ENCODE assay signal across 9 cellular contexts in genomic region chr13:20924758-20925394, GRCh38. TPM values are rescaled to one million over a fixed set of nuclear protein-coding genes. Genes with fewer than 3 reads are reported as not detected.
DNase-seq lines count a peak whose midpoint lies in the region; ATAC-seq and TF ChIP-seq lines count a peak whose summit lies in the region.
"Had no signal": no experiment of that assay in that cellular context is flagged by ENCODE, and none has a peak within 500 bp of the region (broad histone marks: within the 10 kb centered on the region; RNA-seq: fewer than 3 reads in every experiment).

No MANE protein-coding gene starts in this region.

- H2BK5ac ChIP-seq in trophoblast cell (ENCODE audit: low read depth, low read length, poor library complexity) = no peak overlapping the region

- no peaks in the 10 kb centered on the region for H3K79me1 ChIP-seq in trophoblast cell (ENCODE audit: low read length)

- H3K9me3 Mint-ChIP-seq in glutamatergic neuron (ENCODE audit: unreplicated experiment) = peaks cover 4% of the 10 kb centered on the region
- H3K9me3 Mint-ChIP-seq: activated naive CD4-positive, alpha-beta T cell treated with anti-CD3 and anti-CD28 coated beads, Interleukin-2, amount 50 U/mL, for 24 hours had no signal

- H2AK5ac ChIP-seq in trophoblast cell (ENCODE audit: low read length) = no peak overlapping the region

- no peak overlapping the region for H2BK120ac ChIP-seq in trophoblast cell (ENCODE audit: insufficient read depth, low read length, poor library complexity)

- in situ Hi-C loops in SK-MEL-5 (cut with HindIII; ENCODE audit: low pct_unique_long_range_greater_than_20kb, low sequenced_read_pairs) = no loop called here

- TF ChIP-seq CTCF in glutamatergic neuron (IDR thresholded peaks at IDR 0.05; ENCODE audit: partially characterized antibody, unreplicated experiment) = peak; percentile 68
- peak; percentile 76 for TF ChIP-seq CTCF in upper lobe of right lung (IDR thresholded peaks at IDR 0.05)

- no peak overlapping the region for H2AFZ ChIP-seq in trophoblast cell (ENCODE audit: insufficient read depth, low read length, poor library complexity)

- H3K27me3 ChIP-seq in trophoblast cell (ENCODE audit: insufficient read depth, low read length) (no peaks in the 10 kb centered on the region), upper lobe of right lung (no peaks in the 10 kb centered on the region)

- no peaks in the 10 kb centered on the region for H3K9me3 ChIP-seq in trophoblast cell (ENCODE audit: insufficient read depth, low read depth, low read length)
- H3K9me3 ChIP-seq in upper lobe of right lung = no peaks in the 10 kb centered on the region

- no peak overlapping the region for H4K8ac ChIP-seq in trophoblast cell (ENCODE audit: low read depth, low read length)

- H3K27me3 Mint-ChIP-seq in glutamatergic neuron (ENCODE audit: unreplicated experiment) = no peaks in the 10 kb centered on the region
- H3K27me3 Mint-ChIP-seq: activated naive CD4-positive, alpha-beta T cell treated with anti-CD3 and anti-CD28 coated beads, Interleukin-2, amount 50 U/mL, for 24 hours had no signal

- no peak overlapping the region for H3K14ac ChIP-seq in trophoblast cell (ENCODE audit: low read length)

- H3K4me1 ChIP-seq in trophoblast cell (ENCODE audit: control insufficient read depth in 1 of 2, insufficient read depth in 2 of 2, low read length in 2 of 2) = no peaks in the 10 kb centered on the region
- H3K4me1 ChIP-seq in upper lobe of right lung = no peaks in the 10 kb centered on the region

- H3K27ac Mint-ChIP-seq in glutamatergic neuron (ENCODE audit: unreplicated experiment) = no peak overlapping the region
- H3K27ac Mint-ChIP-seq: activated naive CD4-positive, alpha-beta T cell treated with anti-CD3 and anti-CD28 coated beads, Interleukin-2, amount 50 U/mL, for 24 hours had no signal

- H3K4me1 Mint-ChIP-seq in glutamatergic neuron (ENCODE audit: low read depth, unreplicated experiment) = peaks cover 6% of the 10 kb centered on the region
- H3K4me1 Mint-ChIP-seq: activated naive CD4-positive, alpha-beta T cell treated with anti-CD3 and anti-CD28 coated beads, Interleukin-2, amount 50 U/mL, for 24 hours had no signal

- WGBS in trophoblast cell (ENCODE audit: extremely low coverage, insufficient coverage, insufficient read length) = no CpG with 5 or more reads among the region's 3 CpGs

- ATAC-seq in upper lobe of right lung (peak; percentile 86), HG02973 (IDR thresholded peaks at IDR 0.05; ENCODE audit: unreplicated experiment) (no peak)

- peak; percentile 13 for DNase-seq in DMS114 treated with DMSO at 0.1 percent for 48 hours (lab: John Stamatoyannopoulos, UW; ENCODE audit: unreplicated experiment)
- peak; percentile 75 for DNase-seq in M059J (ENCODE audit: low read depth)
- peak; percentile 89 for DNase-seq in SK-MEL-5 (ENCODE audit: low read depth, low spot score)
- DNase-seq in activated gamma-delta T cell treated with anti-CD3 and anti-CD28 coated beads, Interleukin-2, amount 50 U/mL, for 16 hours (ENCODE audit: low read depth) = peak; percentile 58
- DNase-seq in glutamatergic neuron = peak; percentile 87
- peak; percentile 58 to 88 for DNase-seq in trophoblast cell
- peak; percentile 79 for DNase-seq in upper lobe of right lung

- no peaks in the 10 kb centered on the region for H3K36me3 Mint-ChIP-seq in glutamatergic neuron (ENCODE audit: unreplicated experiment)
- H3K36me3 Mint-ChIP-seq: activated naive CD4-positive, alpha-beta T cell treated with anti-CD3 and anti-CD28 coated beads, Interleukin-2, amount 50 U/mL, for 24 hours had no signal

- no peak overlapping the region for H3K4ac ChIP-seq in trophoblast cell (ENCODE audit: low read depth, low read length)

- no peak overlapping the region for H4K12ac ChIP-seq in trophoblast cell (ENCODE audit: low read depth, low read length)

- no peak overlapping the region for H3K4me3 ChIP-seq in trophoblast cell (ENCODE audit: low read depth, low read length)
- H3K4me3 ChIP-seq in upper lobe of right lung = no peak overlapping the region

- H3K79me2 ChIP-seq in trophoblast cell (ENCODE audit: control insufficient read depth, insufficient read depth, low read length, poor library complexity) = no peaks in the 10 kb centered on the region

- no peak overlapping the region for H3K4me3 Mint-ChIP-seq in glutamatergic neuron (ENCODE audit: unreplicated experiment)
- H3K4me3 Mint-ChIP-seq: activated naive CD4-positive, alpha-beta T cell treated with anti-CD3 and anti-CD28 coated beads, Interleukin-2, amount 50 U/mL, for 24 hours had no signal

- intact Hi-C loops in upper lobe of right lung (cut with DNase I) = loop anchor here (5.0 to 10.0 kb wide), 2 partner anchors 213 to 430 kb away; no protein-coding TSS in a partner anchor

- no peak overlapping the region for H3K9ac ChIP-seq in trophoblast cell (ENCODE audit: low read length)

- no peak overlapping the region for H3K4me2 ChIP-seq in trophoblast cell (ENCODE audit: low read length)

- no peaks in the 10 kb centered on the region for H3K36me3 ChIP-seq in trophoblast cell (ENCODE audit: control insufficient read depth in 1 of 2, insufficient read depth in 2 of 2, low read length in 2 of 2)
- H3K36me3 ChIP-seq in upper lobe of right lung = no peaks in the 10 kb centered on the region

- no peak overlapping the region for H3K23ac ChIP-seq in trophoblast cell (ENCODE audit: low read length)

- no peak overlapping the region for H3K18ac ChIP-seq in trophoblast cell (ENCODE audit: low read length)

- H4K91ac ChIP-seq in trophoblast cell (ENCODE audit: low read depth, low read length) = no peak overlapping the region

- no peak overlapping the region for H2BK12ac ChIP-seq in trophoblast cell (ENCODE audit: low read length)

- H3K27ac ChIP-seq in trophoblast cell (ENCODE audit: low read depth, low read length) (no peak overlapping the region), upper lobe of right lung (no peak overlapping the region)

RNA-seq across cellular contexts. Expression of gene XPO4, which starts 22.3 kb away (rescaled TPM):
- 11.1 and 19.7 TPM in 2 replicates for total RNA-seq in M059J (2014; rRNA removed; shearing (Covaris generic))
- total RNA-seq in SK-MEL-5 (2014; rRNA removed; shearing (Covaris generic)) = 55.9 and 56.9 TPM in 2 replicates
- polyA plus RNA-seq in SK-MEL-5 (2015; cell fraction: cytosol; rRNA removed) = 25.6 and 30.7 TPM in 2 replicates
- polyA plus RNA-seq in SK-MEL-5 (2015; cell fraction: nucleus; rRNA removed) = 61.4 and 67.8 TPM in 2 replicates
- total RNA-seq in glutamatergic neuron (ENCODE audit: unreplicated experiment) = 15.5 TPM
- 10.7 TPM in 2 replicates for polyA plus RNA-seq in trophoblast cell (2013)
- total RNA-seq in upper lobe of right lung = 20.5 TPM

Comparison
In these comparisons a context has a peak if more than half of its experiments do, and no peak if none do; other contexts are left out.
1. DNase-seq: peak in every context shown above with its lines; median percentile 89 in SK-MEL-5; 87 in glutamatergic neuron; 79 in upper lobe of right lung; 75 in M059J; 73 in trophoblast cell; 58 in activated gamma-delta T cell treated with anti-CD3 and anti-CD28 coated beads, Interleukin-2, amount 50 U/mL, for 16 hours; 13 in DMS114 treated with DMSO at 0.1 percent for 48 hours.